In the genomic region with DNA sequence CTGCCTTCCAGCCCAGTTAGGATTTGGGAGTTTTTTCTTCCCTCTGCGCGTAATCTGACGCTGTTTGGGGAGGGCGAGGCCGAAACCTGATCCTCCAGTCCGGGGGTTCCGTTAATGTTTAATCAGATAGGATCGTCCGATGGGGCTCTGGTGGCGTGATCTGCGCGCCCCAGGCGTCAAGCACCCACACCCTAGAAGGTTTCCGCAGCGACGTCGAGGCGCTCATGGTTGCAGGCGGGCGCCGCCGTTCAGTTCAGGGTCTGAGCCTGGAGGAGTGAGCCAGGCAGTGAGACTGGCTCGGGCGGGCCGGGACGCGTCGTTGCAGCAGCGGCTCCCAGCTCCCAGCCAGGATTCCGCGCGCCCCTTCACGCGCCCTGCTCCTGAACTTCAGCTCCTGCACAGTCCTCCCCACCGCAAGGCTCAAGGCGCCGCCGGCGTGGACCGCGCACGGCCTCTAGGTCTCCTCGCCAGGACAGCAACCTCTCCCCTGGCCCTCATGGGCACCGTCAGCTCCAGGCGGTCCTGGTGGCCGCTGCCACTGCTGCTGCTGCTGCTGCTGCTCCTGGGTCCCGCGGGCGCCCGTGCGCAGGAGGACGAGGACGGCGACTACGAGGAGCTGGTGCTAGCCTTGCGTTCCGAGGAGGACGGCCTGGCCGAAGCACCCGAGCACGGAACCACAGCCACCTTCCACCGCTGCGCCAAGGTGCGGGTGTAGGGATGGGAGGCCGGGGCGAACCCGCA, we compare ENCODE assay signal across 1 cellular context.
TF ChIP-seq lines count a peak whose summit lies in the region.

TSS of gene PCSK9 (plus strand) at position 207 of the 741 bp plus-strand sequence. CDS start at position 497, 290 bp downstream.

TF ChIP-seq in K562, 482 proteins besides CTCF, POLR2A, EP300 and RAD21 (continued from another document and continues in another):
- TF ChIP-seq, protein P1, sequence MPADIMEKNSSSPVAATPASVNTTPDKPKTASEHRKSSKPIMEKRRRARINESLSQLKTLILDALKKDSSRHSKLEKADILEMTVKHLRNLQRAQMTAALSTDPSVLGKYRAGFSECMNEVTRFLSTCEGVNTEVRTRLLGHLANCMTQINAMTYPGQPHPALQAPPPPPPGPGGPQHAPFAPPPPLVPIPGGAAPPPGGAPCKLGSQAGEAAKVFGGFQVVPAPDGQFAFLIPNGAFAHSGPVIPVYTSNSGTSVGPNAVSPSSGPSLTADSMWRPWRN (IDR thresholded peaks at IDR 0.05; ENCODE audit: low read depth), result peak; percentile 61; the same call in 1 of the 2 replicates
- TF ChIP-seq NRF1 (conservative IDR thresholded peaks at IDR 0.05 in 1 of 2, IDR thresholded peaks at IDR 0.05 in 1 of 2) (peak; percentile 61 to 70), ETS2 (tag; IDR thresholded peaks at IDR 0.05; ENCODE audit: borderline replicate concordance, poor library complexity, severe bottlenecking) (no peak), ZNF830 (CRISPR knock-in tag; IDR thresholded peaks at IDR 0.05) (no peak), SP1 (CRISPR knock-in tag; IDR thresholded peaks at IDR 0.05) (peak; percentile 20; the same call in 1 of the 2 replicates), CSDE1 (IDR thresholded peaks at IDR 0.05) (no peak), NR2F6 (CRISPR knock-in tag; IDR thresholded peaks at IDR 0.05) (no peak), SREBF1 (IDR thresholded peaks at IDR 0.05; ENCODE audit: borderline replicate concordance, low read depth, low read length) (peak; percentile 96), ZBTB7A (IDR thresholded peaks at IDR 0.05; ENCODE audit: borderline replicate concordance, control insufficient read depth, low read depth, low read length) (0 out of 2 replicates have a peak, but pooled peaks have one; percentile 11), ZNF274 (IDR thresholded peaks at IDR 0.05; ENCODE audit: borderline replicate concordance, low read depth, low read length) (no peak), KAT8 (IDR thresholded peaks at IDR 0.05; ENCODE audit: low read depth) (no peak), ZNF280A (IDR thresholded peaks at IDR 0.05; ENCODE audit: low read depth, partially characterized antibody) (no peak), HMGN3 (IDR thresholded peaks at IDR 0.05; ENCODE audit: borderline replicate concordance, extremely low read depth, insufficient read length, low read depth, low read length) (peak; percentile 90), HMG20A (CRISPR knock-in tag; conservative IDR thresholded peaks at IDR 0.05) (no peak), ZNF696 (CRISPR knock-in tag; conservative IDR thresholded peaks at IDR 0.05) (no peak), FIP1L1 (IDR thresholded peaks at IDR 0.05; ENCODE audit: low read depth, low read length, poor library complexity, severe bottlenecking) (peak; percentile 85), NR2C2 (CRISPR knock-in tag; IDR thresholded peaks at IDR 0.05) (0 out of 2 replicates have a peak, but pooled peaks have one; percentile 19), NR2C2 (tag; IDR thresholded peaks at IDR 0.05) (no peak), THRAP3 (IDR thresholded peaks at IDR 0.05; ENCODE audit: borderline replicate concordance) (no peak), BHLHE40 (IDR thresholded peaks at IDR 0.05; ENCODE audit: low read length) (peak; percentile 75), TBL1XR1 (IDR thresholded peaks at IDR 0.05; ENCODE audit: low read length in 2 of 2) (peak in 1 of 2 experiments; percentile 55; a peak in 1 of 4 replicates), ZBTB11 (CRISPR knock-in tag; IDR thresholded peaks at IDR 0.05) (0 out of 6 replicates have a peak, but pooled peaks of 1 of the 3 experiments have one; percentile 44), EZH2 (IDR thresholded peaks at IDR 0.05; ENCODE audit: borderline replicate concordance, low read depth, low read length) (no peak), L3MBTL2 (IDR thresholded peaks at IDR 0.05) (peak; percentile 96), ZNF347 (CRISPR knock-in tag; IDR thresholded peaks at IDR 0.05; ENCODE audit: low read depth) (no peak), MAZ (CRISPR knock-in tag; conservative IDR thresholded peaks at IDR 0.05 in 1 of 2, IDR thresholded peaks at IDR 0.05 in 1 of 2) (peak in 1 of 2 experiments; percentile 60; a peak in 2 of 4 replicates), EWSR1 (IDR thresholded peaks at IDR 0.05; ENCODE audit: borderline replicate concordance, low read depth, partially characterized antibody) (no peak), GATA2 (CRISPR knock-in tag; IDR thresholded peaks at IDR 0.05) (0 out of 2 replicates have a peak, but pooled peaks have one; percentile 35), ELF2 (CRISPR knock-in tag; IDR thresholded peaks at IDR 0.05) (0 out of 2 replicates have a peak, but pooled peaks have one; percentile 58), ZC3H11A (IDR thresholded peaks at IDR 0.05; ENCODE audit: low read depth, low read length) (no peak), TAF1 (IDR thresholded peaks at IDR 0.05; ENCODE audit: control insufficient read depth, extremely low read depth, insufficient read depth, low read length, severe bottlenecking) (peak; percentile 20), CBFB (CRISPR knock-in tag; IDR thresholded peaks at IDR 0.05) (peak; percentile 43; the same call in 1 of the 2 replicates), LCOR (CRISPR knock-in tag; IDR thresholded peaks at IDR 0.05) (peak; percentile 86), EP400 (IDR thresholded peaks at IDR 0.05) (peak; percentile 53; the same call in 1 of the 2 replicates), NFIC (IDR thresholded peaks at IDR 0.05) (0 out of 2 replicates have a peak, but pooled peaks have one; percentile 12)
- TF ChIP-seq, protein P2, sequence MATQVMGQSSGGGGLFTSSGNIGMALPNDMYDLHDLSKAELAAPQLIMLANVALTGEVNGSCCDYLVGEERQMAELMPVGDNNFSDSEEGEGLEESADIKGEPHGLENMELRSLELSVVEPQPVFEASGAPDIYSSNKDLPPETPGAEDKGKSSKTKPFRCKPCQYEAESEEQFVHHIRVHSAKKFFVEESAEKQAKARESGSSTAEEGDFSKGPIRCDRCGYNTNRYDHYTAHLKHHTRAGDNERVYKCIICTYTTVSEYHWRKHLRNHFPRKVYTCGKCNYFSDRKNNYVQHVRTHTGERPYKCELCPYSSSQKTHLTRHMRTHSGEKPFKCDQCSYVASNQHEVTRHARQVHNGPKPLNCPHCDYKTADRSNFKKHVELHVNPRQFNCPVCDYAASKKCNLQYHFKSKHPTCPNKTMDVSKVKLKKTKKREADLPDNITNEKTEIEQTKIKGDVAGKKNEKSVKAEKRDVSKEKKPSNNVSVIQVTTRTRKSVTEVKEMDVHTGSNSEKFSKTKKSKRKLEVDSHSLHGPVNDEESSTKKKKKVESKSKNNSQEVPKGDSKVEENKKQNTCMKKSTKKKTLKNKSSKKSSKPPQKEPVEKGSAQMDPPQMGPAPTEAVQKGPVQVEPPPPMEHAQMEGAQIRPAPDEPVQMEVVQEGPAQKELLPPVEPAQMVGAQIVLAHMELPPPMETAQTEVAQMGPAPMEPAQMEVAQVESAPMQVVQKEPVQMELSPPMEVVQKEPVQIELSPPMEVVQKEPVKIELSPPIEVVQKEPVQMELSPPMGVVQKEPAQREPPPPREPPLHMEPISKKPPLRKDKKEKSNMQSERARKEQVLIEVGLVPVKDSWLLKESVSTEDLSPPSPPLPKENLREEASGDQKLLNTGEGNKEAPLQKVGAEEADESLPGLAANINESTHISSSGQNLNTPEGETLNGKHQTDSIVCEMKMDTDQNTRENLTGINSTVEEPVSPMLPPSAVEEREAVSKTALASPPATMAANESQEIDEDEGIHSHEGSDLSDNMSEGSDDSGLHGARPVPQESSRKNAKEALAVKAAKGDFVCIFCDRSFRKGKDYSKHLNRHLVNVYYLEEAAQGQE (CRISPR knock-in tag; IDR thresholded peaks at IDR 0.05; ENCODE audit: low read depth), result no peak
- TF ChIP-seq, protein P3, sequence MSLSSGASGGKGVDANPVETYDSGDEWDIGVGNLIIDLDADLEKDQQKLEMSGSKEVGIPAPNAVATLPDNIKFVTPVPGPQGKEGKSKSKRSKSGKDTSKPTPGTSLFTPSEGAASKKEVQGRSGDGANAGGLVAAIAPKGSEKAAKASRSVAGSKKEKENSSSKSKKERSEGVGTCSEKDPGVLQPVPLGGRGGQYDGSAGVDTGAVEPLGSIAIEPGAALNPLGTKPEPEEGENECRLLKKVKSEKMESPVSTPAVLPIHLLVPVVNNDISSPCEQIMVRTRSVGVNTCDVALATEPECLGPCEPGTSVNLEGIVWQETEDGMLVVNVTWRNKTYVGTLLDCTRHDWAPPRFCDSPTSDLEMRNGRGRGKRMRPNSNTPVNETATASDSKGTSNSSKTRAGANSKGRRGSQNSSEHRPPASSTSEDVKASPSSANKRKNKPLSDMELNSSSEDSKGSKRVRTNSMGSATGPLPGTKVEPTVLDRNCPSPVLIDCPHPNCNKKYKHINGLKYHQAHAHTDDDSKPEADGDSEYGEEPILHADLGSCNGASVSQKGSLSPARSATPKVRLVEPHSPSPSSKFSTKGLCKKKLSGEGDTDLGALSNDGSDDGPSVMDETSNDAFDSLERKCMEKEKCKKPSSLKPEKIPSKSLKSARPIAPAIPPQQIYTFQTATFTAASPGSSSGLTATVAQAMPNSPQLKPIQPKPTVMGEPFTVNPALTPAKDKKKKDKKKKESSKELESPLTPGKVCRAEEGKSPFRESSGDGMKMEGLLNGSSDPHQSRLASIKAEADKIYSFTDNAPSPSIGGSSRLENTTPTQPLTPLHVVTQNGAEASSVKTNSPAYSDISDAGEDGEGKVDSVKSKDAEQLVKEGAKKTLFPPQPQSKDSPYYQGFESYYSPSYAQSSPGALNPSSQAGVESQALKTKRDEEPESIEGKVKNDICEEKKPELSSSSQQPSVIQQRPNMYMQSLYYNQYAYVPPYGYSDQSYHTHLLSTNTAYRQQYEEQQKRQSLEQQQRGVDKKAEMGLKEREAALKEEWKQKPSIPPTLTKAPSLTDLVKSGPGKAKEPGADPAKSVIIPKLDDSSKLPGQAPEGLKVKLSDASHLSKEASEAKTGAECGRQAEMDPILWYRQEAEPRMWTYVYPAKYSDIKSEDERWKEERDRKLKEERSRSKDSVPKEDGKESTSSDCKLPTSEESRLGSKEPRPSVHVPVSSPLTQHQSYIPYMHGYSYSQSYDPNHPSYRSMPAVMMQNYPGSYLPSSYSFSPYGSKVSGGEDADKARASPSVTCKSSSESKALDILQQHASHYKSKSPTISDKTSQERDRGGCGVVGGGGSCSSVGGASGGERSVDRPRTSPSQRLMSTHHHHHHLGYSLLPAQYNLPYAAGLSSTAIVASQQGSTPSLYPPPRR (CRISPR knock-in tag; IDR thresholded peaks at IDR 0.05; ENCODE audit: borderline replicate concordance), result no peak
- TF ChIP-seq, protein P4, sequence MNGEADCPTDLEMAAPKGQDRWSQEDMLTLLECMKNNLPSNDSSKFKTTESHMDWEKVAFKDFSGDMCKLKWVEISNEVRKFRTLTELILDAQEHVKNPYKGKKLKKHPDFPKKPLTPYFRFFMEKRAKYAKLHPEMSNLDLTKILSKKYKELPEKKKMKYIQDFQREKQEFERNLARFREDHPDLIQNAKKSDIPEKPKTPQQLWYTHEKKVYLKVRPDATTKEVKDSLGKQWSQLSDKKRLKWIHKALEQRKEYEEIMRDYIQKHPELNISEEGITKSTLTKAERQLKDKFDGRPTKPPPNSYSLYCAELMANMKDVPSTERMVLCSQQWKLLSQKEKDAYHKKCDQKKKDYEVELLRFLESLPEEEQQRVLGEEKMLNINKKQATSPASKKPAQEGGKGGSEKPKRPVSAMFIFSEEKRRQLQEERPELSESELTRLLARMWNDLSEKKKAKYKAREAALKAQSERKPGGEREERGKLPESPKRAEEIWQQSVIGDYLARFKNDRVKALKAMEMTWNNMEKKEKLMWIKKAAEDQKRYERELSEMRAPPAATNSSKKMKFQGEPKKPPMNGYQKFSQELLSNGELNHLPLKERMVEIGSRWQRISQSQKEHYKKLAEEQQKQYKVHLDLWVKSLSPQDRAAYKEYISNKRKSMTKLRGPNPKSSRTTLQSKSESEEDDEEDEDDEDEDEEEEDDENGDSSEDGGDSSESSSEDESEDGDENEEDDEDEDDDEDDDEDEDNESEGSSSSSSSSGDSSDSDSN (IDR thresholded peaks at IDR 0.05; ENCODE audit: borderline replicate concordance in 1 of 2, low read depth in 2 of 2, low read length in 2 of 2), result peak; percentile 5 to 50; a peak in 2 of 4 replicates
- TF ChIP-seq, protein P5, sequence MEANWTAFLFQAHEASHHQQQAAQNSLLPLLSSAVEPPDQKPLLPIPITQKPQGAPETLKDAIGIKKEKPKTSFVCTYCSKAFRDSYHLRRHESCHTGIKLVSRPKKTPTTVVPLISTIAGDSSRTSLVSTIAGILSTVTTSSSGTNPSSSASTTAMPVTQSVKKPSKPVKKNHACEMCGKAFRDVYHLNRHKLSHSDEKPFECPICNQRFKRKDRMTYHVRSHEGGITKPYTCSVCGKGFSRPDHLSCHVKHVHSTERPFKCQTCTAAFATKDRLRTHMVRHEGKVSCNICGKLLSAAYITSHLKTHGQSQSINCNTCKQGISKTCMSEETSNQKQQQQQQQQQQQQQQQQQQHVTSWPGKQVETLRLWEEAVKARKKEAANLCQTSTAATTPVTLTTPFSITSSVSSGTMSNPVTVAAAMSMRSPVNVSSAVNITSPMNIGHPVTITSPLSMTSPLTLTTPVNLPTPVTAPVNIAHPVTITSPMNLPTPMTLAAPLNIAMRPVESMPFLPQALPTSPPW (CRISPR knock-in tag; IDR thresholded peaks at IDR 0.05), result peak; percentile 37; the same call in 1 of the 2 replicates
